15 cellular contexts compared by ENCODE assay signal in the genomic region with DNA sequence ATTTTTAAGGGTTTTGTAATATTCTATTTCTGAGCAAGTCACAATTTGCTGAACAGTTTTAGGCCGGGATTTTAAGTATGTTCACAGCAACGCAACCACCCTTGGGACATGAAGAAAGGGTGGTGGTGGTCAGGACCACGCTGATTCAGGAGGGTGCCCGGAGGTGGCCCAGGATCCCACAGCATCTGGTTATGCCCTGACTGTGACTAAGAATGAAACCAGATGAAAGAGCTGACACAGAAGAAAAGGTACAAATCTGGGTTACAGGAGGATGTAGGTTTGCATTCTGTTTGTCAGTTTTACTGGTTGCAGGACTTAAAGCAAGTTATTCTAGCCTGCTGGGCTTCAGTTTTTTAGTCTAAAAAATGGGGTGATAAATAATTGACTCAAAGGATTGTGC.
A peak's percentile ranks its signal among the peaks of the same experiment; 100 is the strongest.
DNase-seq lines count a peak whose midpoint lies in the region; ATAC-seq, FAIRE-seq and TF ChIP-seq lines count a peak whose summit lies in the region.
"Had no signal": no experiment of that assay in that cellular context is flagged by ENCODE, and none has a peak within 500 bp of the region (broad histone marks: within the 10 kb centered on the region; RNA-seq: fewer than 3 reads in every experiment).

No MANE protein-coding gene starts in this region.

- no peaks in the 10 kb centered on the region for H3K36me3 ChIP-seq in KMS-11 (ENCODE audit: insufficient read depth)
- no peaks in the 10 kb centered on the region for H3K36me3 ChIP-seq in breast epithelium

- ATAC-seq in GM18520 (IDR thresholded peaks at IDR 0.05; ENCODE audit: unreplicated experiment) (peak; percentile 76), GM19395 (IDR thresholded peaks at IDR 0.05; ENCODE audit: unreplicated experiment) (peak; percentile 75), HG02759 (IDR thresholded peaks at IDR 0.05; ENCODE audit: unreplicated experiment) (peak; percentile 73)
- ATAC-seq: right cardiac atrium had no signal

- TF ChIP-seq POLR2A in breast epithelium (IDR thresholded peaks at IDR 0.05), result no peak

- H3K4me1 ChIP-seq in KMS-11 (ENCODE audit: low read depth, poor library complexity, severe bottlenecking) (peaks cover 60% of the 10 kb centered on the region), breast epithelium (no peaks in the 10 kb centered on the region)

- H3K79me2 ChIP-seq in KMS-11 (ENCODE audit: insufficient read depth, low read depth), result no peaks in the 10 kb centered on the region

- peak overlapping the region; percentile 95 for H3K4me2 ChIP-seq in KMS-11

- H3K4me3 ChIP-seq in KMS-11 (IDR thresholded peaks at IDR 0.05; ENCODE audit: insufficient read depth, low read depth, low read length) (no peak overlapping the region), breast epithelium (no peak overlapping the region)

- H3K27me3 ChIP-seq in KMS-11 (ENCODE audit: insufficient read depth, low read depth) (no peaks in the 10 kb centered on the region), breast epithelium (no peaks in the 10 kb centered on the region)

- H3K9me3 ChIP-seq in breast epithelium, result no peaks in the 10 kb centered on the region

- H4K20me1 ChIP-seq in KMS-11 (ENCODE audit: insufficient read depth), result no peaks in the 10 kb centered on the region

- intact Hi-C loops in breast epithelium (cut with DNase I; ENCODE audit: low total_unique reads), result no loop called here

- FAIRE-seq in D721Med (lab: Jason Lieb, UNC), result no peak
- FAIRE-seq: frontal cortex, urothelium cell line had no signal

- peak overlapping the region; percentile 54; the same call in 1 of the 2 replicates for H2AFZ ChIP-seq in KMS-11 (ENCODE audit: low read depth)

- TF ChIP-seq CTCF in KMS-11 (conservative IDR thresholded peaks at IDR 0.05; ENCODE audit: low read depth, low read length) (no peak), breast epithelium (IDR thresholded peaks at IDR 0.05) (no peak), D721Med (IDR thresholded peaks at IDR 0.05; ENCODE audit: insufficient read depth, missing control alignments) (no peak)

- no peak for DNase-seq in hepatic stellate cell (ENCODE audit: low spot score)
- DNase-seq in breast epithelium (ENCODE audit: low spot score in 2 of 2), result no peak
- DNase-seq in D721Med (ENCODE audit: insufficient read length, low spot score), result no peak
- no peak for DNase-seq in stimulated activated naive CD4-positive, alpha-beta T cell treated with Interleukin-2 at 50 U/mL for 16 hours (lab: John Stamatoyannopoulos, UW)
- DNase-seq: caudate nucleus, DMS53, mesendoderm, right cardiac atrium, SHP77 had no signal

- peak overlapping the region; percentile 80 for H3K27ac ChIP-seq in KMS-11
- no peak overlapping the region for H3K27ac ChIP-seq in breast epithelium

- peak overlapping the region; percentile 35; the same call in 1 of the 2 replicates for H3K9ac ChIP-seq in KMS-11
